1 cellular context compared by ENCODE assay signal in the genomic region with DNA sequence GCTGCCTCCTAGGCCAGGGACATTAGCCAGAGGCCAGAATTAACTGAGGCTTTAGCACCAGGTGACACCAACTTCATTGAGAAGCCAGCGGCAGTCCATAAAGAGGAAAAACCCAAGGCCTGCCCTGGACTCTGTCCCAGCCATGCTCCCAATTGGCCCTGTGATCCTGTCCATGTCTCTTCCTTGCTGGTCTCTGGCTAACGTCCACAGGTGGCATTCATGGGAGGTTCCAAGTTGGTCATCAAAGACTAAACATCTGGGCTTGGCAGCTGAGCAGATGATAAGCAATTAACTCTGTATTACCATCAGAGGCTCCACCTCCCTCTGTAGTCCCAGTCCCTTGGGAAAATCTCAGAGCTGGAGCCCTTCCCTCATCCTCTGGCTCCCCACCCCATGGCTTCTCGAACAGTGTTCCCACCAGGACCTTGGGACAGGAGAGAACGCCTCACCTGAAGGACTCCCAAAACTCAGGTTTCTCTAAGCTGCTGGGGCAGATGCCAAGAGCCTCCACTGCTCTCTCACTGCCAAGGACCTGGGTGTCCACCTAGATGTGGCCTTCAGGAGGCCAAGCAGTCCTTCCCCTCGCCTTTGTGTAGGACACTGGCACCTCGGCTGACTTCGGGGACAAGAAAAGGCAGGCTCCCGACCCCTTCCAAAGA.
TF ChIP-seq lines count a peak whose summit lies in the region.

No MANE protein-coding gene starts in this region.

TF ChIP-seq in GM23338, 12 proteins besides CTCF, POLR2A, EP300 and RAD21:
- no peak for TF ChIP-seq STAT1 (IDR thresholded peaks at IDR 0.05; ENCODE audit: unreplicated experiment)
TF ChIP-seq in GM23338: peak in this region for 0.
